Comparison of ENCODE assay signal across 9 cellular contexts in genomic region chr2:132670961-132671781, GRCh38. TPM values are rescaled to one million over a fixed set of nuclear protein-coding genes. Genes with fewer than 3 reads are reported as not detected.
A peak's percentile ranks its signal among the peaks of the same experiment; 100 is the strongest.
DNase-seq lines count a peak whose midpoint lies in the region; ATAC-seq, FAIRE-seq and TF ChIP-seq lines count a peak whose summit lies in the region.
"Had no signal": no experiment of that assay in that cellular context is flagged by ENCODE, and none has a peak within 500 bp of the region (broad histone marks: within the 10 kb centered on the region; RNA-seq: fewer than 3 reads in every experiment).

No MANE protein-coding gene starts in this region.

- CTCF ChIA-PET in HepG2 (lab: Yijun Ruan, JAX; ENCODE audit: low intra/inter-chr PET ratio, low total read pairs): no interaction called here

- no peak for FAIRE-seq in HepG2 (lab: Jason Lieb, UNC)
- FAIRE-seq: endometrium had no signal

- 30% methylated on average over 30 of the region's 30 CpGs for WGBS in liver
- 42% methylated on average over 30 of the region's 30 CpGs for WGBS in HepG2 (ENCODE audit: low lambda C conversion rate)
- WGBS in mesodermal cell (ENCODE audit: insufficient coverage in 2 of 2), 2 experiments: 0% methylated on average over 24 to 28 of the region's 30 CpGs

- no peaks in the 10 kb centered on the region for H3K79me2 ChIP-seq in HepG2 (ENCODE audit: insufficient read depth, low read length)

- H3K4me1 ChIP-seq in liver (ENCODE audit: control insufficient read depth in 4 of 4, insufficient read depth in 4 of 4, low read length in 3 of 4) (peaks cover 13 to 31% (median 25%) of the 10 kb centered on the region in 4 donors), HepG2 (ENCODE audit: insufficient read depth, low read length) (no peaks in the 10 kb centered on the region), mesodermal cell (ENCODE audit: control insufficient read depth, insufficient read depth, low read length, poor library complexity, severe bottlenecking) (peaks cover 9% of the 10 kb centered on the region)

- H3K27ac ChIP-seq in liver (ENCODE audit: low read depth in 1 of 2, low read length in 2 of 2): no peak overlapping the region
- no peak overlapping the region for H3K27ac ChIP-seq in HepG2 (ENCODE audit: extremely low read length, insufficient read depth, low read length)
- H3K27ac ChIP-seq in mesodermal cell (ENCODE audit: low read depth, low read length, severe bottlenecking): peak overlapping the region; percentile 36

- ATAC-seq in HepG2 (no peak), GM21528 (IDR thresholded peaks at IDR 0.05; ENCODE audit: low FRiP score, unreplicated experiment) (no peak), HG02588 (IDR thresholded peaks at IDR 0.05; ENCODE audit: unreplicated experiment) (no peak)

- H3K27me3 ChIP-seq in liver (ENCODE audit: control insufficient read depth in 4 of 4, insufficient read depth in 4 of 4, low read length in 3 of 4): peaks cover 0 to 2% (median 0%) of the 10 kb centered on the region in 4 donors
- H3K27me3 ChIP-seq in HepG2 (ENCODE audit: control insufficient read depth in 1 of 2, insufficient read depth in 2 of 2, low read length in 2 of 2): peaks cover 8 to 41% of the 10 kb centered on the region in 2 experiments; a peak in 4 of 5 replicates

- H3K9ac ChIP-seq in liver (ENCODE audit: low read depth in 1 of 2, low read length in 2 of 2) (no peak overlapping the region), HepG2 (ENCODE audit: insufficient read depth, low read depth, low read length) (no peak overlapping the region)

- H3K36me3 ChIP-seq in liver (ENCODE audit: control insufficient read depth in 4 of 4, insufficient read depth in 3 of 4, low read depth in 1 of 4, low read length in 3 of 4) (no peaks in the 10 kb centered on the region), HepG2 (replicated peaks in 1 of 2; ENCODE audit: control insufficient read depth in 1 of 2, insufficient read depth in 2 of 2, low read length in 2 of 2) (no peaks in the 10 kb centered on the region), mesodermal cell (ENCODE audit: control insufficient read depth, insufficient read depth, low read length) (no peaks in the 10 kb centered on the region)

- TF ChIP-seq CTCF in liver (IDR thresholded peaks at IDR 0.05; ENCODE audit: low read depth, low read length, missing input control) (no peak), HepG2 (CRISPR knock-in tag; IDR thresholded peaks at IDR 0.05) (no peak), GM20000 (IDR thresholded peaks at IDR 0.05; ENCODE audit: extremely low read depth, missing control alignments) (no peak)

- in situ Hi-C loops in HepG2 (cut with HindIII; ENCODE audit: extremely low pct_ligation_motif_present, low pct_unique_long_range_greater_than_20kb): loop anchor here (25.0 kb wide), 1 partner anchor 491 kb away; no protein-coding TSS in a partner anchor

- POLR2A ChIA-PET in HepG2 (lab: Yijun Ruan, JAX): no interaction called here

- intact Hi-C loops in HepG2 (cut with micrococcal nuclease; ENCODE audit: unreplicated experiment): no loop called here

- no TSS peak for BruUV-seq in HepG2 (replicated peaks; lab: Mats Ljungman, UMichigan)

- H3K4me2 ChIP-seq in HepG2 (ENCODE audit: low read depth, low read length): no peak overlapping the region

- H3K4me3 ChIP-seq in liver (ENCODE audit: low read depth in 1 of 3, low read length in 3 of 3) (peak overlapping the region; percentile 50 to 73 (median 72)), HepG2 (replicated peaks in 1 of 3; ENCODE audit: insufficient read depth in 1 of 3, low read depth in 2 of 3, low read length in 3 of 3) (no peak overlapping the region), mesodermal cell (ENCODE audit: extremely low read depth, insufficient read depth, low read length, poor library complexity, severe bottlenecking) (peak overlapping the region; percentile 43)

- TF ChIP-seq RAD21 in liver (IDR thresholded peaks at IDR 0.05): no peak
- TF ChIP-seq RAD21 in HepG2 (CRISPR knock-in tag; IDR thresholded peaks at IDR 0.05): no peak

- no peak for TF ChIP-seq POLR2A in HepG2 (IDR thresholded peaks at IDR 0.05; ENCODE audit: insufficient read depth in 1 of 2, low read depth in 2 of 2, low read length in 2 of 2)

- TF ChIP-seq EP300 in HepG2 (IDR thresholded peaks at IDR 0.05; ENCODE audit: low read depth in 2 of 2, low read length in 2 of 2): no peak
- no peak for TF ChIP-seq EP300 in HepG2 (CRISPR knock-in tag; IDR thresholded peaks at IDR 0.05; ENCODE audit: borderline replicate concordance)

- H2AFZ ChIP-seq in HepG2 (ENCODE audit: low read length): no peak overlapping the region

- H4K20me1 ChIP-seq in HepG2 (ENCODE audit: insufficient read depth, low read length): no peaks in the 10 kb centered on the region

- H3K9me3 ChIP-seq in liver (ENCODE audit: control insufficient read depth in 4 of 4, low read length in 3 of 4) (no peaks in the 10 kb centered on the region), HepG2 (ENCODE audit: low read length) (no peaks in the 10 kb centered on the region), mesodermal cell (ENCODE audit: control insufficient read depth, low read length) (no peaks in the 10 kb centered on the region)

- no peak for DNase-seq in HepG2 (ENCODE audit: low spot score)
- DNase-seq in dermis blood vessel endothelial cell: peak; percentile 67
- DNase-seq in SHP77 (lab: John Stamatoyannopoulos, UW): no peak
- no peak for DNase-seq in GM20000 (ENCODE audit: low spot score)

TF ChIP-seq in liver, 16 proteins besides CTCF, POLR2A, EP300 and RAD21 (continues in another document):
- no peak for TF ChIP-seq SP1 (IDR thresholded peaks at IDR 0.05)
- no peak for TF ChIP-seq TAF1 (conservative IDR thresholded peaks at IDR 0.05)
- no peak for TF ChIP-seq HNF4G (IDR thresholded peaks at IDR 0.05)
- no peak for TF ChIP-seq GABPA (IDR thresholded peaks at IDR 0.05 in 1 of 2, conservative IDR thresholded peaks at IDR 0.05 in 1 of 2)
- no peak for TF ChIP-seq ZBTB33 (IDR thresholded peaks at IDR 0.05)

TF ChIP-seq in HepG2, 621 proteins besides CTCF, POLR2A, EP300 and RAD21:
- TF ChIP-seq CHD2 (IDR thresholded peaks at IDR 0.05; ENCODE audit: low read depth, low read length) (no peak), FLYWCH1 (CRISPR knock-in tag; IDR thresholded peaks at IDR 0.05) (no peak), HIC2 (CRISPR knock-in tag; IDR thresholded peaks at IDR 0.05; ENCODE audit: low read depth) (no peak), ATF4 (CRISPR knock-in tag; IDR thresholded peaks at IDR 0.05) (no peak)

RNA-seq across cellular contexts. Expression of gene LYPD1, which starts 1.2 kb away (rescaled TPM):
- total RNA-seq in liver (under 1 TPM; 0.17 to 0.47 TPM), HepG2 (2016; rRNA removed; fragmentation: Illumina TruSeq; extraction: Trizol) (not detected in 2 replicates), dermis blood vessel endothelial cell (0.34 and 0.51 TPM in 2 replicates)
- polyA plus RNA-seq in liver (under 1 TPM; 0.46 to 0.65 TPM), HepG2 (2011; rRNA removed) (not detected in 2 replicates)
- not detected in 2 replicates for total RNA-seq in HepG2 (2016; cell fraction: cytosol; rRNA removed; fragmentation: Illumina TruSeq; extraction: Trizol; ENCODE audit: low read depth)
- not detected in 2 replicates for total RNA-seq in HepG2 (2016; cell fraction: insoluble cytoplasmic fraction; rRNA removed; fragmentation: Illumina TruSeq; extraction: Trizol)
- 0.10 TPM in 1 of 2 replicates, not detected in the other for total RNA-seq in HepG2 (2016; cell fraction: membrane; rRNA removed; fragmentation: Illumina TruSeq; extraction: Trizol)
- not detected in 2 replicates for total RNA-seq in HepG2 (2016; cell fraction: nucleus; rRNA removed; fragmentation: Illumina TruSeq; extraction: Trizol)
- polyA plus RNA-seq in HepG2 (2011; cell fraction: cytosol; rRNA removed): 0.03 TPM in 1 of 2 replicates, not detected in the other
- not detected in 2 replicates for polyA plus RNA-seq in HepG2 (2011; cell fraction: nucleus; rRNA removed)
- polyA plus RNA-seq in HepG2 (2012): not detected in 2 replicates
- polyA plus RNA-seq in HepG2 (2016; cell fraction: cytosol; fragmentation: Illumina TruSeq; extraction: Trizol; ENCODE audit: low read depth): not detected in 2 replicates
- polyA plus RNA-seq in HepG2 (2016; cell fraction: insoluble cytoplasmic fraction; fragmentation: Illumina TruSeq; extraction: Trizol; ENCODE audit: low read depth): not detected in 2 replicates
- not detected in 2 replicates for polyA plus RNA-seq in HepG2 (2016; cell fraction: membrane; fragmentation: Illumina TruSeq; extraction: Trizol; ENCODE audit: low read depth)
- polyA plus RNA-seq in HepG2 (2016; cell fraction: nucleus; fragmentation: Illumina TruSeq; extraction: Trizol; ENCODE audit: insufficient read depth, low read depth): not detected in 2 replicates
- 0.54 TPM in 1 of 2 replicates, not detected in the other for polyA minus RNA-seq in HepG2 (2011; rRNA and poly(A)+ RNA removed; ENCODE audit: low replicate concordance)
- polyA minus RNA-seq in HepG2 (2011; cell fraction: cytosol; rRNA and poly(A)+ RNA removed): not detected in 2 replicates
- not detected in 2 replicates for polyA minus RNA-seq in HepG2 (2011; cell fraction: nucleus; rRNA and poly(A)+ RNA removed)
- 18.6 TPM for polyA plus RNA-seq in mesodermal cell (2013, experiment 1 of 2)
- polyA plus RNA-seq in mesodermal cell (2013, experiment 2 of 2): 11.6 TPM

Comparison
In these comparisons a context has a peak if more than half of its experiments do, and no peak if none do; other contexts are left out.
1. H3K4me3 ChIP-seq: peak in liver (3 of 3) and mesodermal cell (single experiment); none in HepG2 (0 of 3).